ENCODE assay signal across 8 cellular contexts in the genomic region with DNA sequence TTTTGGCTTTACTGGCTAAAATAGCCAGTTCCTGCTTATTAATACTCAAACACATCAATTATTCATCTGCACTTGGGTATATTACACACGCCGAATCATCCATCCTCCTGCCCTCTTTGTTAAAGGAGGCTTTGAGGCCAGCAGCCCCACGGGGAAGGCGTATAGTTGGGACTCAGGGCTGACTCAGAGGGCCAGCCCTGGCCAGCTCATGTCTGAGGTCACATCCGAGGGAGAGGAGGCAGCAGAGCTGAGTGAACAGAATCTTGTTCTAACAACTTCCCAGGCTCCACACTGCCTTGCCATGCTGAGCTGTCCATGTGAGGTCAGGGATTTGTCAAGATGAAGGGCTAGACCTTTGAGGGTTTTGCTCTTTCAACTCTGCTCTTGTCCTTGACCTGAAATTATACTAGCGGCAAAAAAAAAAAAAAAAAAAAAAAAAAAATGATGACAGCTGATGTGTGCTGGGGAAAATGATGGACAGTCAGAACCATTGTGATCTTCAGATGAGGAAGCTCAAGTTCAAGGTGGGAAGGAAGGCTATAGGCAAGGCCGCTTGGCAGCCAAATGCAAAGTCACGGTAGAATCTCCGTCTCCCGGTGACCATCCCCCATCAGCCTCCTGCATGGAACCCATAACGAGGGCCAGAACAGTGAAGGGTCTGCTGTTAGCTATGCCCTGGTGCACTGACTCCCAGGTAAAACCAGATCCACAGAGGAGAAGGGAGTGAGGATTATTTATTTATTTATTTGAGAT. TPM values are rescaled to one million over a fixed set of nuclear protein-coding genes. Genes with fewer than 3 reads are reported as not detected.
DNase-seq lines count a peak whose midpoint lies in the region; ATAC-seq, FAIRE-seq and TF ChIP-seq lines count a peak whose summit lies in the region.

No MANE protein-coding gene starts in this region.

- no peaks in the 10 kb centered on the region for H3K79me2 ChIP-seq in hepatocyte

- H3K4me3 Mint-ChIP-seq in stimulated activated naive CD8-positive, alpha-beta T cell treated with anti-CD3 and anti-CD28 coated beads, Interleukin-15, amount 100 ng/mL, for 72 hours = no peak overlapping the region

- no peaks in the 10 kb centered on the region for H3K9me3 ChIP-seq in hepatocyte (ENCODE audit: low read depth)

- TF ChIP-seq CTCF in hepatocyte (IDR thresholded peaks at IDR 0.05; ENCODE audit: poor library complexity) = no peak

- no peaks in the 10 kb centered on the region for H3K9me2 ChIP-seq in hepatocyte (replicated peaks; ENCODE audit: insufficient read depth)

- H3K36me3 ChIP-seq in hepatocyte (replicated peaks; ENCODE audit: insufficient read depth, low read depth) = no peaks in the 10 kb centered on the region

- no peak overlapping the region for H3K27ac Mint-ChIP-seq in stimulated activated naive CD8-positive, alpha-beta T cell treated with anti-CD3 and anti-CD28 coated beads, Interleukin-15, amount 100 ng/mL, for 72 hours

- H3K9me3 Mint-ChIP-seq in stimulated activated naive CD8-positive, alpha-beta T cell treated with anti-CD3 and anti-CD28 coated beads, Interleukin-15, amount 100 ng/mL, for 72 hours = no peaks in the 10 kb centered on the region

- ATAC-seq in stimulated activated naive CD8-positive, alpha-beta T cell treated with anti-CD3 and anti-CD28 coated beads, Interleukin-15, Interleukin-2, amounts not matched to agents 100 U/mL and 50 U/mL, for 24 hours = peak; percentile 86
- ATAC-seq in stimulated activated naive CD8-positive, alpha-beta T cell treated with anti-CD3 and anti-CD28 coated beads, Interleukin-15, amount 100 ng/mL, for 72 hours = no peak
- no peak for ATAC-seq in left lobe of liver
- ATAC-seq in HG02759 (IDR thresholded peaks at IDR 0.05; ENCODE audit: unreplicated experiment) = no peak

- no peak overlapping the region for H2AFZ ChIP-seq in hepatocyte

- no peak for FAIRE-seq in GM19239 (lab: Jason Lieb, UNC)

- H3K4me1 Mint-ChIP-seq in stimulated activated naive CD8-positive, alpha-beta T cell treated with anti-CD3 and anti-CD28 coated beads, Interleukin-15, amount 100 ng/mL, for 72 hours = no peaks in the 10 kb centered on the region

- H4K20me1 ChIP-seq in hepatocyte (ENCODE audit: insufficient read depth, poor library complexity, severe bottlenecking) = no peaks in the 10 kb centered on the region

- H3K4me2 ChIP-seq in hepatocyte = no peak overlapping the region

- H3K4me1 ChIP-seq in hepatocyte (ENCODE audit: insufficient read depth) = no peaks in the 10 kb centered on the region

- H3K27me3 ChIP-seq in hepatocyte = no peaks in the 10 kb centered on the region

- WGBS in hepatocyte (ENCODE audit: low lambda C conversion rate, missing lambda C conversion rate) = 70% methylated on average over 11 of the region's 11 CpGs

- H3K4me3 ChIP-seq in hepatocyte = no peak overlapping the region

- peak; percentile 26 for DNase-seq in stimulated activated naive CD8-positive, alpha-beta T cell treated with anti-CD3 and anti-CD28 coated beads, Interleukin-15, Interleukin-2, amounts not matched to agents 100 U/mL and 50 U/mL, for 24 hours
- no peak for DNase-seq in stimulated activated naive CD8-positive, alpha-beta T cell treated with anti-CD3 and anti-CD28 coated beads, Interleukin-15, amount 100 ng/mL, for 72 hours
- DNase-seq in SW480 (ENCODE audit: low spot score) = peak; percentile 79
- peak; percentile 49 for DNase-seq in hepatocyte (ENCODE audit: low spot score)
- no peak for DNase-seq in left lobe of liver (ENCODE audit: low spot score)
- no peak for DNase-seq in SIG-M5 treated with dmso at 0.1 percent for 504 hours (lab: John Stamatoyannopoulos, UW; ENCODE audit: unreplicated experiment)
- DNase-seq in GM19239 (ENCODE audit: insufficient read length, low spot score) = no peak

- no peak overlapping the region for H3K27ac ChIP-seq in hepatocyte

- H3K27me3 Mint-ChIP-seq in stimulated activated naive CD8-positive, alpha-beta T cell treated with anti-CD3 and anti-CD28 coated beads, Interleukin-15, amount 100 ng/mL, for 72 hours = no peaks in the 10 kb centered on the region

RNA-seq across cellular contexts. Expression of gene MARK3, which starts 12.5 kb away (rescaled TPM):
- total RNA-seq in hepatocyte (59.2 and 71.7 TPM in 2 replicates), left lobe of liver (26.5 TPM)
- polyA plus RNA-seq in hepatocyte = 56.3 and 76.7 TPM in 2 replicates

RNA-seq across cellular contexts. Expression of gene EIF5, which starts 38.7 kb away (rescaled TPM):
- 151 and 161 TPM in 2 replicates for total RNA-seq in hepatocyte
- 331 and 355 TPM in 2 replicates for polyA plus RNA-seq in hepatocyte
- 192 TPM for total RNA-seq in left lobe of liver

Comparison
In these comparisons a context has a peak if more than half of its experiments do, and no peak if none do; other contexts are left out.
1. DNase-seq: peak in stimulated activated naive CD8-positive, alpha-beta T cell treated with anti-CD3 and anti-CD28 coated beads, Interleukin-15, Interleukin-2, amounts not matched to agents 100 U/mL and 50 U/mL, for 24 hours (single experiment), SW480 (single experiment) and hepatocyte (single experiment); none in stimulated activated naive CD8-positive, alpha-beta T cell treated with anti-CD3 and anti-CD28 coated beads, Interleukin-15, amount 100 ng/mL, for 72 hours (0 of 2), left lobe of liver (single experiment), SIG-M5 treated with dmso at 0.1 percent for 504 hours (single experiment) and GM19239 (single experiment).